Comparison of ENCODE assay signal across 21 cellular contexts in genomic region chr12:72293701-72294100, GRCh38. TPM values are rescaled to one million over a fixed set of nuclear protein-coding genes. Genes with fewer than 3 reads are reported as not detected.
"Had no signal": no experiment of that assay in that cellular context is flagged by ENCODE, and none has a peak within 500 bp of the region (broad histone marks: within the 10 kb centered on the region; RNA-seq: fewer than 3 reads in every experiment).

No MANE protein-coding gene starts in this region.

- H3K4me1 ChIP-seq: esophagus squamous epithelium, parathyroid adenoma, right lobe of liver, tibial nerve, vagina had no signal

- ATAC-seq: effector memory CD8-positive, alpha-beta T cell; left lobe of liver; mucosa of descending colon; natural killer cell treated with Interleukin-12 subunit alpha and Interleukin-12 subunit beta and Interleukin-15 and Interleukin-18, amount 100 ng/mL, for 72 hours; right lobe of liver; stimulated activated naive B cell treated with anti-CD40 and anti-IgM and Interleukin-4, amounts not matched to agents 10 μg/mL and 1 μg/mL and 100 μg/mL, for 72 hours had no signal

- H3K9ac ChIP-seq: parathyroid adenoma had no signal

- H3K27me3 ChIP-seq: esophagus squamous epithelium, right lobe of liver, tibial nerve, vagina had no signal

- DNase-seq: cortex of kidney; effector memory CD8-positive, alpha-beta T cell; erythroblast; esophagus squamous epithelium; foreskin melanocyte; hypothalamus; mesenchymal stem cell; mucosa of descending colon; naive B cell; small intestine; stimulated activated CD4-positive, alpha-beta T cell treated with anti-CD3 and anti-CD28 coated beads, Interleukin-15, amount 100 ng/mL, for 24 hours; stimulated activated CD4-positive, alpha-beta T cell treated with anti-CD3 and anti-CD28 coated beads, Interleukin-2, amount 100 ng/mL, for 48 hours; stimulated activated naive B cell treated with anti-CD40 and anti-IgM and Interleukin-4, amounts not matched to agents 10 μg/mL and 1 μg/mL and 100 μg/mL, for 72 hours had no signal

- H3K36me3 ChIP-seq: esophagus squamous epithelium, right lobe of liver, thoracic aorta, tibial nerve, vagina had no signal

- H2AFZ ChIP-seq: parathyroid adenoma had no signal

- H3K4me3 ChIP-seq: esophagus squamous epithelium, mucosa of descending colon, right lobe of liver, thoracic aorta, tibial nerve, vagina had no signal

- H3K27ac ChIP-seq: esophagus squamous epithelium, parathyroid adenoma, right lobe of liver, thoracic aorta, tibial nerve, vagina had no signal

- H3K9me3 ChIP-seq: esophagus squamous epithelium, mucosa of descending colon, right lobe of liver, thoracic aorta, tibial nerve, vagina had no signal

RNA-seq across cellular contexts. Expression of gene TRHDE, which starts 21.5 kb away (rescaled TPM):
- total RNA-seq: lung microvascular endothelial cell had no signal
